In the genomic region with DNA sequence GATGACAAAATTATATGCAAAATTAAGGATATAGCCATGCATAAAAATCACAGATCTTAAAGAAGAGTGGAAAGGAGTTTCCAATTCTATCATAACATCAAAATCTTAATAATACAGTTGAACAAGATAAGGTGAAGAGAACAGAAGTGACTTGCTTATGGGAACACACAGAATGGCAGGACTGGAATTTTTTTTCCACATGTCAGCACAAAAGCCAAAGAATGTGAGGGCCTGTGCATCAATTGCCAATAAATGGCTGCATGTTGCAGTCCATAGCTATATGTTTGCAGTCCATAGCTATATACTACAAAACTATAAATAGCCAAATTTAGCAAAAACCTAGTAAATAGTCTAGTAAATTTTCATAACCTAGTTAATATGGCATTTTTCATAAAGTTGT, we compare ENCODE assay signal across 22 cellular contexts. TPM values are rescaled to one million over a fixed set of nuclear protein-coding genes. Genes with fewer than 3 reads are reported as not detected.
DNase-seq lines count a peak whose midpoint lies in the region; ATAC-seq, FAIRE-seq and TF ChIP-seq lines count a peak whose summit lies in the region.
"Had no signal": no experiment of that assay in that cellular context is flagged by ENCODE, and none has a peak within 500 bp of the region (broad histone marks: within the 10 kb centered on the region; RNA-seq: fewer than 3 reads in every experiment).

No MANE protein-coding gene starts in this region.

- no peak for FAIRE-seq in HepG2 (lab: Jason Lieb, UNC)
- FAIRE-seq: A204.1, D721Med, G401.6, GM12891, GM19239 had no signal

- H3K27ac ChIP-seq in HepG2 (ENCODE audit: extremely low read length, insufficient read depth, low read length) (no peak overlapping the region), right lobe of liver (no peak overlapping the region), IMR-90 (ENCODE audit: insufficient read depth, low read length) (no peak overlapping the region), hepatocyte (peak overlapping the region; percentile 36)
- H3K27ac ChIP-seq: BLaER1 treated with 17β-estradiol and CSF1 and Interleukin-3, amounts not matched to agents 10 nM and 100 nM; C4-2B had no signal

- H3K9me1 ChIP-seq in IMR-90 (ENCODE audit: insufficient read depth, low read length) = no peaks in the 10 kb centered on the region

- CTCF ChIA-PET in HepG2 (lab: Yijun Ruan, JAX; ENCODE audit: low intra/inter-chr PET ratio, low total read pairs) = no interaction called here
- CTCF ChIA-PET in IMR-90 (lab: Yijun Ruan, JAX) = no interaction called here
- CTCF ChIA-PET in activated CD4-positive, alpha-beta T cell treated with anti-CD3 and anti-CD28 coated beads for 36 hours (lab: Charles Lee) = no interaction called here
- CTCF ChIA-PET in WTC11 (lab: Charles Lee) = no interaction called here

- no peak overlapping the region for H4K8ac ChIP-seq in IMR-90 (ENCODE audit: low read depth in 2 of 2, low read length in 2 of 2)

- POLR2A ChIA-PET in HepG2 (lab: Yijun Ruan, JAX) = no interaction called here
- POLR2A ChIA-PET in IMR-90 (lab: Charles Lee; ENCODE audit: unreplicated experiment) = no interaction called here
- POLR2A ChIA-PET in activated CD4-positive, alpha-beta T cell treated with anti-CD3 and anti-CD28 coated beads for 36 hours (lab: Charles Lee) = no interaction called here
- POLR2A ChIA-PET in WTC11 (lab: Charles Lee) = no interaction called here

- H3K9me2 ChIP-seq in hepatocyte (replicated peaks; ENCODE audit: insufficient read depth) = no peaks in the 10 kb centered on the region

- in situ Hi-C loops in HepG2 (cut with HindIII; ENCODE audit: extremely low pct_ligation_motif_present, low pct_unique_long_range_greater_than_20kb) (no loop called here), IMR-90 (cut with MboI; ENCODE audit: low sequenced_read_pairs) (no loop called here)

- no peak for TF ChIP-seq CTCF in HepG2 (CRISPR knock-in tag; IDR thresholded peaks at IDR 0.05)
- TF ChIP-seq CTCF in right lobe of liver (IDR thresholded peaks at IDR 0.05) = no peak
- TF ChIP-seq CTCF in IMR-90 (conservative IDR thresholded peaks at IDR 0.05; ENCODE audit: low read depth, low read length) = no peak
- TF ChIP-seq CTCF in hepatocyte (IDR thresholded peaks at IDR 0.05; ENCODE audit: poor library complexity) = no peak
- no peak for TF ChIP-seq CTCF in WTC11 (IDR thresholded peaks at IDR 0.05)

- H3K14ac ChIP-seq in IMR-90 (replicated peaks; ENCODE audit: low read depth, low read length) = no peak overlapping the region

- no peak overlapping the region for H3K27ac Mint-ChIP-seq in activated CD4-positive, alpha-beta T cell treated with anti-CD3 and anti-CD28 coated beads for 36 hours
- H3K27ac Mint-ChIP-seq in WTC11 = no peak overlapping the region
- no peak overlapping the region for H3K27ac Mint-ChIP-seq in stimulated activated naive CD8-positive, alpha-beta T cell treated with anti-CD3 and anti-CD28 coated beads, Interleukin-15, amount 100 ng/mL, for 72 hours
- H3K27ac Mint-ChIP-seq: B cell; CD4-positive, alpha-beta T cell; CD8-positive, alpha-beta T cell had no signal

- TF ChIP-seq EP300 in HepG2 (IDR thresholded peaks at IDR 0.05; ENCODE audit: low read depth in 2 of 2, low read length in 2 of 2) (no peak), HepG2 (CRISPR knock-in tag; IDR thresholded peaks at IDR 0.05; ENCODE audit: borderline replicate concordance) (no peak)

- dilution Hi-C loops in IMR-90 (cut with HindIII; ENCODE audit: low sequenced_read_pairs, unreplicated experiment) = no loop called here

- H3K9me3 Mint-ChIP-seq in activated CD4-positive, alpha-beta T cell treated with anti-CD3 and anti-CD28 coated beads for 36 hours (ENCODE audit: low read depth) = no peaks in the 10 kb centered on the region
- no peaks in the 10 kb centered on the region for H3K9me3 Mint-ChIP-seq in WTC11
- no peaks in the 10 kb centered on the region for H3K9me3 Mint-ChIP-seq in stimulated activated naive CD8-positive, alpha-beta T cell treated with anti-CD3 and anti-CD28 coated beads, Interleukin-15, amount 100 ng/mL, for 72 hours
- H3K9me3 Mint-ChIP-seq: CD4-positive, alpha-beta T cell; CD8-positive, alpha-beta T cell had no signal

- H3K4me1 ChIP-seq in HepG2 (ENCODE audit: insufficient read depth, low read length) (no peaks in the 10 kb centered on the region), right lobe of liver (peaks cover 0 to 7% (median 0%) of the 10 kb centered on the region in 4 donors), IMR-90 (ENCODE audit: control insufficient read depth, insufficient read depth, low read length) (no peaks in the 10 kb centered on the region; the same call in 1 of the 2 replicates), hepatocyte (ENCODE audit: insufficient read depth) (peaks cover 5% of the 10 kb centered on the region)

- H3K27me3 ChIP-seq in HepG2 (ENCODE audit: control insufficient read depth in 1 of 2, insufficient read depth in 2 of 2, low read length in 2 of 2) (no peaks in the 10 kb centered on the region), right lobe of liver (peaks cover 0 to 11% of the 10 kb centered on the region in 2 donors), IMR-90 (ENCODE audit: control insufficient read depth, insufficient read depth, low read length) (no peaks in the 10 kb centered on the region), hepatocyte (no peaks in the 10 kb centered on the region)
- H3K27me3 ChIP-seq: BLaER1 treated with 17β-estradiol and CSF1 and Interleukin-3, amounts not matched to agents 10 nM and 100 nM had no signal

- no peak overlapping the region for H3K23ac ChIP-seq in IMR-90 (ENCODE audit: low read depth, low read length)

- H3K4ac ChIP-seq in IMR-90 (ENCODE audit: low read depth, low read length) = no peak overlapping the region

- no peak for TF ChIP-seq RAD21 in HepG2 (CRISPR knock-in tag; IDR thresholded peaks at IDR 0.05)
- TF ChIP-seq RAD21 in IMR-90 (IDR thresholded peaks at IDR 0.05; ENCODE audit: low read length) = no peak

- no peak overlapping the region for H3K4me3 ChIP-seq in HepG2 (replicated peaks in 1 of 3; ENCODE audit: insufficient read depth in 1 of 3, low read depth in 2 of 3, low read length in 3 of 3)
- H3K4me3 ChIP-seq in right lobe of liver = no peak overlapping the region
- H3K4me3 ChIP-seq in IMR-90 (ENCODE audit: insufficient read depth, low read depth, low read length) = no peak overlapping the region
- no peak overlapping the region for H3K4me3 ChIP-seq in hepatocyte
- H3K4me3 ChIP-seq: BLaER1 treated with 17β-estradiol and CSF1 and Interleukin-3, amounts not matched to agents 10 nM and 100 nM had no signal

- no peak overlapping the region for H2BK120ac ChIP-seq in IMR-90 (ENCODE audit: low read depth, low read length)

- no peak overlapping the region for H3K56ac ChIP-seq in IMR-90 (ENCODE audit: extremely low read depth, insufficient read depth, low read length)

- DNase-seq in HepG2 (ENCODE audit: low spot score) = no peak
- DNase-seq in right lobe of liver = no peak
- DNase-seq in IMR-90 = no peak
- DNase-seq in hepatocyte (ENCODE audit: low spot score) = no peak
- DNase-seq in activated CD4-positive, alpha-beta T cell treated with anti-CD3 and anti-CD28 coated beads for 36 hours = no peak
- no peak for DNase-seq in WTC11 (ENCODE audit: low spot score)
- DNase-seq in stimulated activated naive CD8-positive, alpha-beta T cell treated with anti-CD3 and anti-CD28 coated beads, Interleukin-15, amount 100 ng/mL, for 72 hours = no peak
- DNase-seq: 8988T; AML-193; Caco-2; CD4-positive, alpha-beta T cell; CD8-positive, alpha-beta T cell; DMS79 treated with DMSO at 0.1 percent for 48 hours; GF-D8 had no signal

- H3K79me2 ChIP-seq in HepG2 (ENCODE audit: insufficient read depth, low read length) = no peaks in the 10 kb centered on the region
- H3K79me2 ChIP-seq in hepatocyte = no peaks in the 10 kb centered on the region

- H3K4me2 ChIP-seq in HepG2 (ENCODE audit: low read depth, low read length) = no peak overlapping the region
- no peak overlapping the region for H3K4me2 ChIP-seq in IMR-90 (ENCODE audit: low read depth, low read length)
- H3K4me2 ChIP-seq in hepatocyte = no peak overlapping the region
- H3K4me2 ChIP-seq: BLaER1 treated with 17β-estradiol and CSF1 and Interleukin-3, amounts not matched to agents 10 nM and 100 nM had no signal

- no peak overlapping the region for H4K5ac ChIP-seq in IMR-90 (ENCODE audit: low read depth, low read length)

- H2AK9ac ChIP-seq in IMR-90 (replicated peaks; ENCODE audit: low read depth, low read length, poor library complexity) = no peak overlapping the region

- H3K9me3 ChIP-seq in HepG2 (ENCODE audit: low read length) (no peaks in the 10 kb centered on the region), right lobe of liver (no peaks in the 10 kb centered on the region), IMR-90 (ENCODE audit: control insufficient read depth, insufficient read depth, low read length) (no peaks in the 10 kb centered on the region), hepatocyte (ENCODE audit: low read depth) (no peaks in the 10 kb centered on the region)
- H3K9me3 ChIP-seq: BLaER1 treated with 17β-estradiol and CSF1 and Interleukin-3, amounts not matched to agents 10 nM and 100 nM; Caco-2 had no signal

- H2AFZ ChIP-seq in HepG2 (ENCODE audit: low read length) (no peak overlapping the region), IMR-90 (replicated peaks; ENCODE audit: low read length, poor library complexity) (no peak overlapping the region), hepatocyte (no peak overlapping the region)

- H2BK20ac ChIP-seq in IMR-90 (ENCODE audit: low read depth, low read length) = no peak overlapping the region

- no peak overlapping the region for H4K91ac ChIP-seq in IMR-90 (ENCODE audit: insufficient read depth, low read depth, low read length)

- H4K20me1 ChIP-seq in HepG2 (ENCODE audit: insufficient read depth, low read length) (no peaks in the 10 kb centered on the region), IMR-90 (ENCODE audit: insufficient read depth, low read length) (no peaks in the 10 kb centered on the region), hepatocyte (ENCODE audit: insufficient read depth, poor library complexity, severe bottlenecking) (no peaks in the 10 kb centered on the region)
- H4K20me1 ChIP-seq: BLaER1 treated with 17β-estradiol and CSF1 and Interleukin-3, amounts not matched to agents 10 nM and 100 nM had no signal

- H3K4me1 Mint-ChIP-seq in activated CD4-positive, alpha-beta T cell treated with anti-CD3 and anti-CD28 coated beads for 36 hours = no peaks in the 10 kb centered on the region
- peaks cover 24% of the 10 kb centered on the region for H3K4me1 Mint-ChIP-seq in WTC11
- H3K4me1 Mint-ChIP-seq in stimulated activated naive CD8-positive, alpha-beta T cell treated with anti-CD3 and anti-CD28 coated beads, Interleukin-15, amount 100 ng/mL, for 72 hours = no peaks in the 10 kb centered on the region

- no peaks in the 10 kb centered on the region for H3K36me3 Mint-ChIP-seq in activated CD4-positive, alpha-beta T cell treated with anti-CD3 and anti-CD28 coated beads for 36 hours (ENCODE audit: low read depth)
- H3K36me3 Mint-ChIP-seq in WTC11 = no peaks in the 10 kb centered on the region
- H3K36me3 Mint-ChIP-seq: CD8-positive, alpha-beta T cell had no signal

- no peaks in the 10 kb centered on the region for H3K79me1 ChIP-seq in IMR-90 (ENCODE audit: low read depth in 1 of 2, low read length in 2 of 2)

- TF ChIP-seq POLR2A in HepG2 (IDR thresholded peaks at IDR 0.05; ENCODE audit: insufficient read depth in 1 of 2, low read depth in 2 of 2, low read length in 2 of 2) (no peak), right lobe of liver (IDR thresholded peaks at IDR 0.05) (no peak), IMR-90 (IDR thresholded peaks at IDR 0.05; ENCODE audit: low read depth, low read length) (no peak)

- H3K36me3 ChIP-seq in HepG2 (replicated peaks in 1 of 2; ENCODE audit: control insufficient read depth in 1 of 2, insufficient read depth in 2 of 2, low read length in 2 of 2) (no peaks in the 10 kb centered on the region), right lobe of liver (no peaks in the 10 kb centered on the region), IMR-90 (ENCODE audit: control insufficient read depth, insufficient read depth, low read length) (no peaks in the 10 kb centered on the region), hepatocyte (replicated peaks; ENCODE audit: insufficient read depth, low read depth) (no peaks in the 10 kb centered on the region)
- H3K36me3 ChIP-seq: BLaER1 treated with 17β-estradiol and CSF1 and Interleukin-3, amounts not matched to agents 10 nM and 100 nM had no signal

- H3K18ac ChIP-seq in IMR-90 (ENCODE audit: low read depth, low read length) = no peak overlapping the region

- BruUV-seq in HepG2 (replicated peaks; lab: Mats Ljungman, UMichigan) = no TSS peak
- no TSS peak for BruUV-seq in IMR-90 (replicated peaks; lab: Mats Ljungman, UMichigan)

- H2BK15ac ChIP-seq in IMR-90 (ENCODE audit: low read depth, low read length) = no peak overlapping the region

- intact Hi-C loops in HepG2 (cut with micrococcal nuclease; ENCODE audit: unreplicated experiment) = no loop called here
- intact Hi-C loops in right lobe of liver (cut with DNase I) = no loop called here
- intact Hi-C loops in IMR-90 (cut with micrococcal nuclease) = no loop called here
- intact Hi-C loops in activated CD4-positive, alpha-beta T cell treated with anti-CD3 and anti-CD28 coated beads for 36 hours (cut with DNase I, micrococcal nuclease) = no loop called here

- H2BK5ac ChIP-seq in IMR-90 (ENCODE audit: low read depth, low read length, poor library complexity, severe bottlenecking) = no peak overlapping the region

- peaks cover 8% of the 10 kb centered on the region for H3K27me3 Mint-ChIP-seq in activated CD4-positive, alpha-beta T cell treated with anti-CD3 and anti-CD28 coated beads for 36 hours
- no peaks in the 10 kb centered on the region for H3K27me3 Mint-ChIP-seq in WTC11 (ENCODE audit: low read depth)
- peaks cover 19% of the 10 kb centered on the region for H3K27me3 Mint-ChIP-seq in stimulated activated naive CD8-positive, alpha-beta T cell treated with anti-CD3 and anti-CD28 coated beads, Interleukin-15, amount 100 ng/mL, for 72 hours

- ATAC-seq in HepG2 (no peak), right lobe of liver (no peak), IMR-90 (ENCODE audit: low read depth) (no peak), WTC11 (no peak)
- ATAC-seq in activated CD4-positive, alpha-beta T cell treated with anti-CD3 and anti-CD28 coated beads for 36 hours = no peak
- ATAC-seq in stimulated activated naive CD8-positive, alpha-beta T cell treated with anti-CD3 and anti-CD28 coated beads, Interleukin-15, amount 100 ng/mL, for 72 hours = no peak
- ATAC-seq: CD8-positive, alpha-beta T cell had no signal

- no peak overlapping the region for H2AK5ac ChIP-seq in IMR-90 (ENCODE audit: low read depth, low read length)

- H3K9ac ChIP-seq in HepG2 (ENCODE audit: insufficient read depth, low read depth, low read length) (no peak overlapping the region), IMR-90 (ENCODE audit: low read depth, low read length) (no peak overlapping the region)
- H3K9ac ChIP-seq: BLaER1 treated with 17β-estradiol and CSF1 and Interleukin-3, amounts not matched to agents 10 nM and 100 nM had no signal

- no peak overlapping the region for H3K4me3 Mint-ChIP-seq in activated CD4-positive, alpha-beta T cell treated with anti-CD3 and anti-CD28 coated beads for 36 hours
- no peak overlapping the region for H3K4me3 Mint-ChIP-seq in WTC11
- H3K4me3 Mint-ChIP-seq in stimulated activated naive CD8-positive, alpha-beta T cell treated with anti-CD3 and anti-CD28 coated beads, Interleukin-15, amount 100 ng/mL, for 72 hours = no peak overlapping the region
- H3K4me3 Mint-ChIP-seq: B cell; CD4-positive, alpha-beta T cell; CD8-positive, alpha-beta T cell had no signal

RNA-seq across cellular contexts. Expression of gene MB21D2, which starts 10.4 kb away (rescaled TPM):
- total RNA-seq in HepG2 (2016; rRNA removed; fragmentation: Illumina TruSeq; extraction: Trizol) (1.6 and 2.8 TPM in 2 replicates), right lobe of liver (under 1 TPM in 5 of 6 experiments, not detected in 1; 0.15 to 0.86 (median 0.31) TPM), IMR-90 (2012; rRNA removed) (44.8 and 46.4 TPM in 2 replicates), hepatocyte (22.1 and 23.0 TPM in 2 replicates), WTC11 (2021) (14.0 to 19.7 TPM (median 15.5 TPM) in 3 replicates)
- total RNA-seq in HepG2 (2016; cell fraction: cytosol; rRNA removed; fragmentation: Illumina TruSeq; extraction: Trizol; ENCODE audit: low read depth) = 0.26 and 0.40 TPM in 2 replicates
- total RNA-seq in HepG2 (2016; cell fraction: insoluble cytoplasmic fraction; rRNA removed; fragmentation: Illumina TruSeq; extraction: Trizol) = 2.0 and 2.4 TPM in 2 replicates
- 0.93 and 1.1 TPM in 2 replicates for total RNA-seq in HepG2 (2016; cell fraction: membrane; rRNA removed; fragmentation: Illumina TruSeq; extraction: Trizol)
- 1.3 and 1.9 TPM in 2 replicates for total RNA-seq in HepG2 (2016; cell fraction: nucleus; rRNA removed; fragmentation: Illumina TruSeq; extraction: Trizol)
- polyA plus RNA-seq in HepG2 (2011; rRNA removed) (0.85 and 0.90 TPM in 2 replicates), IMR-90 (2012; rRNA removed) (13.6 and 14.6 TPM in 2 replicates), hepatocyte (7.6 and 9.1 TPM in 2 replicates)
- polyA plus RNA-seq in HepG2 (2011; cell fraction: cytosol; rRNA removed) = 0.62 and 0.71 TPM in 2 replicates
- polyA plus RNA-seq in HepG2 (2011; cell fraction: nucleus; rRNA removed) = 0.37 and 0.73 TPM in 2 replicates
- 0.79 and 0.98 TPM in 2 replicates for polyA plus RNA-seq in HepG2 (2012)
- 0.07 and 0.15 TPM in 2 replicates for polyA plus RNA-seq in HepG2 (2016; cell fraction: cytosol; fragmentation: Illumina TruSeq; extraction: Trizol; ENCODE audit: low read depth)
- polyA plus RNA-seq in HepG2 (2016; cell fraction: insoluble cytoplasmic fraction; fragmentation: Illumina TruSeq; extraction: Trizol; ENCODE audit: low read depth) = 1.9 TPM in 2 replicates
- 0.37 and 0.52 TPM in 2 replicates for polyA plus RNA-seq in HepG2 (2016; cell fraction: membrane; fragmentation: Illumina TruSeq; extraction: Trizol; ENCODE audit: low read depth)
- 1.1 and 1.4 TPM in 2 replicates for polyA plus RNA-seq in HepG2 (2016; cell fraction: nucleus; fragmentation: Illumina TruSeq; extraction: Trizol; ENCODE audit: insufficient read depth, low read depth)
- 2.4 and 4.8 TPM in 2 replicates for polyA minus RNA-seq in HepG2 (2011; rRNA and poly(A)+ RNA removed; ENCODE audit: low replicate concordance)
- 0.97 and 1.3 TPM in 2 replicates for polyA minus RNA-seq in HepG2 (2011; cell fraction: cytosol; rRNA and poly(A)+ RNA removed)
- polyA minus RNA-seq in HepG2 (2011; cell fraction: nucleus; rRNA and poly(A)+ RNA removed) = 2.4 and 3.6 TPM in 2 replicates
- polyA plus RNA-seq in IMR-90 (2012; cell fraction: cytosol; rRNA removed) = 8.7 and 9.0 TPM in 2 replicates
- polyA plus RNA-seq in IMR-90 (2012; cell fraction: nucleus; rRNA removed; ENCODE audit: low replicate concordance) = 7.6 and 8.1 TPM in 2 replicates
- total RNA-seq in activated CD4-positive, alpha-beta T cell treated with anti-CD3 and anti-CD28 coated beads for 36 hours = 1 to 10 TPM; 2.2 to 2.5 TPM
